ENCODE assay signal across 8 cellular contexts in genomic region chr6:160494576-160494975, GRCh38.
"Had no signal": no experiment of that assay in that cellular context is flagged by ENCODE, and none has a peak within 500 bp of the region (broad histone marks: within the 10 kb centered on the region; RNA-seq: fewer than 3 reads in every experiment).

No MANE protein-coding gene starts in this region.

- H3K4me1 Mint-ChIP-seq: GM23338, H9, IgD-negative memory B cell had no signal

- ATAC-seq: GM23338 had no signal

- H3K9me3 Mint-ChIP-seq: GM23338 had no signal

- H3K27ac Mint-ChIP-seq: GM23338, H9, IgD-negative memory B cell had no signal

- FAIRE-seq: H1, H54, HTR-8/SVneo had no signal

- DNase-seq: H9, HCEC 1CT, KBM-7 had no signal

- H2AFZ ChIP-seq: GM23338 had no signal

- H3K4me2 ChIP-seq: GM23338 had no signal

- H3K36me3 Mint-ChIP-seq: IgD-negative memory B cell had no signal

- H3K4me3 Mint-ChIP-seq: GM23338, H9, IgD-negative memory B cell had no signal

- H3K4me3 ChIP-seq: GM23338 had no signal
